Comparison of ENCODE assay signal across 1 cellular context in the genomic region with DNA sequence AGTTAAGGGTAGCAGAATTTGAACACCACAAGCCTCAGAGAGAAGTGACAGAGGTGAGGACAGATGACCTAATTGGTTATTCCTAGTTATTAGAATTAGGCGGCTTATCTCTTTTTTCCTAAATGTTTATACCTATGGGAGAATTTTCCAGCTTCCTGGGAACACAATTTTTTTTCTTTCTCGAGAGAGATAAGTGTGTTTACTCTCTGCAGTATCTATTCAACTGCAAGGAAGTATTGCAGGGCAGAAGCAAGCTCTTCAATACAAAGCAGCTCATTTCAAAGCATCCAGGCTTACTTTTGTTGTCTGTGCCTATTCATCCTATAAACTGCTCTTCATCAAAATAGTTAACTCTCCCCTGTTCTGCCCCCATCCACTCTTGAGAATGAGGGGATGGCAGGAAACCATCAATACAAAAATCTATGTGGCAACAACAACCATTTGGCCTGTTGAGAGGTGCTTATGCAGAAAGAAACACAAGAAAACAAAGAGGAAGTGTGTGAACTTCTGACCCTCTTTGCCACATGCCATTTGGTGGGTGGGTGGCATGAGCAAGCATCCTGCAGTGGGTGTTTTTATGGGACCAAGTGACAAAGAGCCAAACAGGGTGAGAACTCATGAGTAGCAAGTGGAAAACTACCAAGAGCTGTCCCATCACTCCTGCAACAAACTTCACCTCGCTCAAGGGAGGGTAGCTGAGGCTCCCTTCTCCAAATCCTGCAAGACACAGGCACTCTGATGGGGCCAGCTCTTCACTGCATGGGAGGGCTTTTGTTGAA.
TF ChIP-seq lines count a peak whose summit lies in the region.

No MANE protein-coding gene starts in this region.

TF ChIP-seq in H1, 55 proteins besides CTCF, POLR2A, EP300 and RAD21:
- TF ChIP-seq JUND (IDR thresholded peaks at IDR 0.05; ENCODE audit: low read length) (no peak), POU5F1 (IDR thresholded peaks at IDR 0.05; ENCODE audit: low read depth, low read length) (no peak), SIN3A (conservative IDR thresholded peaks at IDR 0.05 in 1 of 2, IDR thresholded peaks at IDR 0.05 in 1 of 2; ENCODE audit: low read depth in 1 of 2, low read length in 2 of 2) (no peak), HDAC2 (IDR thresholded peaks at IDR 0.05; ENCODE audit: borderline replicate concordance in 1 of 2, low read depth in 2 of 2, low read length in 2 of 2) (no peak), RXRA (IDR thresholded peaks at IDR 0.05; ENCODE audit: insufficient read depth, low read depth, low read length) (no peak), SP2 (IDR thresholded peaks at IDR 0.05; ENCODE audit: low read length) (no peak), CHD1 (IDR thresholded peaks at IDR 0.05; ENCODE audit: low read depth, low read length) (no peak), EGR1 (IDR thresholded peaks at IDR 0.05; ENCODE audit: borderline replicate concordance, low read depth, low read length) (no peak), CHD2 (IDR thresholded peaks at IDR 0.05; ENCODE audit: low read length) (no peak), TBP (IDR thresholded peaks at IDR 0.05; ENCODE audit: low read depth, low read length) (no peak), TCF12 (IDR thresholded peaks at IDR 0.05; ENCODE audit: low read depth, low read length) (no peak), CBX8 (IDR thresholded peaks at IDR 0.05; ENCODE audit: borderline replicate concordance, low read depth, low read length) (no peak)
- TF ChIP-seq, protein P1, sequence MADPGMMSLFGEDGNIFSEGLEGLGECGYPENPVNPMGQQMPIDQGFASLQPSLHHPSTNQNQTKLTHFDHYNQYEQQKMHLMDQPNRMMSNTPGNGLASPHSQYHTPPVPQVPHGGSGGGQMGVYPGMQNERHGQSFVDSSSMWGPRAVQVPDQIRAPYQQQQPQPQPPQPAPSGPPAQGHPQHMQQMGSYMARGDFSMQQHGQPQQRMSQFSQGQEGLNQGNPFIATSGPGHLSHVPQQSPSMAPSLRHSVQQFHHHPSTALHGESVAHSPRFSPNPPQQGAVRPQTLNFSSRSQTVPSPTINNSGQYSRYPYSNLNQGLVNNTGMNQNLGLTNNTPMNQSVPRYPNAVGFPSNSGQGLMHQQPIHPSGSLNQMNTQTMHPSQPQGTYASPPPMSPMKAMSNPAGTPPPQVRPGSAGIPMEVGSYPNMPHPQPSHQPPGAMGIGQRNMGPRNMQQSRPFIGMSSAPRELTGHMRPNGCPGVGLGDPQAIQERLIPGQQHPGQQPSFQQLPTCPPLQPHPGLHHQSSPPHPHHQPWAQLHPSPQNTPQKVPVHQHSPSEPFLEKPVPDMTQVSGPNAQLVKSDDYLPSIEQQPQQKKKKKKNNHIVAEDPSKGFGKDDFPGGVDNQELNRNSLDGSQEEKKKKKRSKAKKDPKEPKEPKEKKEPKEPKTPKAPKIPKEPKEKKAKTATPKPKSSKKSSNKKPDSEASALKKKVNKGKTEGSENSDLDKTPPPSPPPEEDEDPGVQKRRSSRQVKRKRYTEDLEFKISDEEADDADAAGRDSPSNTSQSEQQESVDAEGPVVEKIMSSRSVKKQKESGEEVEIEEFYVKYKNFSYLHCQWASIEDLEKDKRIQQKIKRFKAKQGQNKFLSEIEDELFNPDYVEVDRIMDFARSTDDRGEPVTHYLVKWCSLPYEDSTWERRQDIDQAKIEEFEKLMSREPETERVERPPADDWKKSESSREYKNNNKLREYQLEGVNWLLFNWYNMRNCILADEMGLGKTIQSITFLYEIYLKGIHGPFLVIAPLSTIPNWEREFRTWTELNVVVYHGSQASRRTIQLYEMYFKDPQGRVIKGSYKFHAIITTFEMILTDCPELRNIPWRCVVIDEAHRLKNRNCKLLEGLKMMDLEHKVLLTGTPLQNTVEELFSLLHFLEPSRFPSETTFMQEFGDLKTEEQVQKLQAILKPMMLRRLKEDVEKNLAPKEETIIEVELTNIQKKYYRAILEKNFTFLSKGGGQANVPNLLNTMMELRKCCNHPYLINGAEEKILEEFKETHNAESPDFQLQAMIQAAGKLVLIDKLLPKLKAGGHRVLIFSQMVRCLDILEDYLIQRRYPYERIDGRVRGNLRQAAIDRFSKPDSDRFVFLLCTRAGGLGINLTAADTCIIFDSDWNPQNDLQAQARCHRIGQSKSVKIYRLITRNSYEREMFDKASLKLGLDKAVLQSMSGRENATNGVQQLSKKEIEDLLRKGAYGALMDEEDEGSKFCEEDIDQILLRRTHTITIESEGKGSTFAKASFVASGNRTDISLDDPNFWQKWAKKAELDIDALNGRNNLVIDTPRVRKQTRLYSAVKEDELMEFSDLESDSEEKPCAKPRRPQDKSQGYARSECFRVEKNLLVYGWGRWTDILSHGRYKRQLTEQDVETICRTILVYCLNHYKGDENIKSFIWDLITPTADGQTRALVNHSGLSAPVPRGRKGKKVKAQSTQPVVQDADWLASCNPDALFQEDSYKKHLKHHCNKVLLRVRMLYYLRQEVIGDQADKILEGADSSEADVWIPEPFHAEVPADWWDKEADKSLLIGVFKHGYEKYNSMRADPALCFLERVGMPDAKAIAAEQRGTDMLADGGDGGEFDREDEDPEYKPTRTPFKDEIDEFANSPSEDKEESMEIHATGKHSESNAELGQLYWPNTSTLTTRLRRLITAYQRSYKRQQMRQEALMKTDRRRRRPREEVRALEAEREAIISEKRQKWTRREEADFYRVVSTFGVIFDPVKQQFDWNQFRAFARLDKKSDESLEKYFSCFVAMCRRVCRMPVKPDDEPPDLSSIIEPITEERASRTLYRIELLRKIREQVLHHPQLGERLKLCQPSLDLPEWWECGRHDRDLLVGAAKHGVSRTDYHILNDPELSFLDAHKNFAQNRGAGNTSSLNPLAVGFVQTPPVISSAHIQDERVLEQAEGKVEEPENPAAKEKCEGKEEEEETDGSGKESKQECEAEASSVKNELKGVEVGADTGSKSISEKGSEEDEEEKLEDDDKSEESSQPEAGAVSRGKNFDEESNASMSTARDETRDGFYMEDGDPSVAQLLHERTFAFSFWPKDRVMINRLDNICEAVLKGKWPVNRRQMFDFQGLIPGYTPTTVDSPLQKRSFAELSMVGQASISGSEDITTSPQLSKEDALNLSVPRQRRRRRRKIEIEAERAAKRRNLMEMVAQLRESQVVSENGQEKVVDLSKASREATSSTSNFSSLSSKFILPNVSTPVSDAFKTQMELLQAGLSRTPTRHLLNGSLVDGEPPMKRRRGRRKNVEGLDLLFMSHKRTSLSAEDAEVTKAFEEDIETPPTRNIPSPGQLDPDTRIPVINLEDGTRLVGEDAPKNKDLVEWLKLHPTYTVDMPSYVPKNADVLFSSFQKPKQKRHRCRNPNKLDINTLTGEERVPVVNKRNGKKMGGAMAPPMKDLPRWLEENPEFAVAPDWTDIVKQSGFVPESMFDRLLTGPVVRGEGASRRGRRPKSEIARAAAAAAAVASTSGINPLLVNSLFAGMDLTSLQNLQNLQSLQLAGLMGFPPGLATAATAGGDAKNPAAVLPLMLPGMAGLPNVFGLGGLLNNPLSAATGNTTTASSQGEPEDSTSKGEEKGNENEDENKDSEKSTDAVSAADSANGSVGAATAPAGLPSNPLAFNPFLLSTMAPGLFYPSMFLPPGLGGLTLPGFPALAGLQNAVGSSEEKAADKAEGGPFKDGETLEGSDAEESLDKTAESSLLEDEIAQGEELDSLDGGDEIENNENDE (IDR thresholded peaks at IDR 0.05; ENCODE audit: insufficient replicate concordance, low read length): no peak
